Comparison of ENCODE assay signal across 8 cellular contexts in genomic region chr18:32019944-32020625, GRCh38. TPM values are rescaled to one million over a fixed set of nuclear protein-coding genes. Genes with fewer than 3 reads are reported as not detected.
DNase-seq lines count a peak whose midpoint lies in the region; ATAC-seq and TF ChIP-seq lines count a peak whose summit lies in the region.
"Not testable (repeated sequence)": the region's sequence is repeated elsewhere in the genome, so short reads cannot be mapped to it uniquely, and the experiment has no call there.

No MANE protein-coding gene starts in this region.

- H3K9ac ChIP-seq in GM23248, result not testable (repeated sequence)

- H3K27ac Mint-ChIP-seq in brain, result peak overlapping the region in 1 of 5 experiments; percentile 62
- not testable (repeated sequence) for H3K27ac Mint-ChIP-seq in nephron progenitor cell

- not testable (repeated sequence) for H3K9me3 ChIP-seq in GM23248 (ENCODE audit: low read depth); right atrium auricular region; upper lobe of right lung

- H3K9me2 ChIP-seq in GM23248 (ENCODE audit: insufficient read depth), result not testable (repeated sequence)

- 82 to 85% methylated on average over 12 to 14 of the region's 14 CpGs for WGBS in GM23248 (ENCODE audit: low coverage in 1 of 2, low lambda C conversion rate in 2 of 2, missing lambda C conversion rate in 2 of 2), 2 experiments

- not testable (repeated sequence) for H3K27ac ChIP-seq in GM23248, right atrium auricular region, upper lobe of right lung

- not testable (repeated sequence) for H4K20me1 ChIP-seq in GM23248 (ENCODE audit: insufficient read depth)

- not testable (repeated sequence) for H3K36me3 Mint-ChIP-seq in brain; nephron progenitor cell (ENCODE audit: low read depth)

- not testable (repeated sequence) for H2AFZ ChIP-seq in GM23248

- not testable (repeated sequence) for H3K4me3 ChIP-seq in GM23248
- H3K4me3 ChIP-seq in right atrium auricular region (peak overlapping the region; percentile 38 to 66), upper lobe of right lung (peak overlapping the region; percentile 68)

- H3K36me3 ChIP-seq in GM23248 (ENCODE audit: low read depth); right atrium auricular region; upper lobe of right lung: not testable (repeated sequence)

- not testable (repeated sequence) for H3K79me2 ChIP-seq in GM23248 (ENCODE audit: insufficient read depth)

- in situ Hi-C loops in GM23248 (cut with MboI), result not testable (repeated sequence)

- DNase-seq in GM23248; right atrium auricular region (ENCODE audit: low spot score); nephron progenitor cell; upper lobe of right lung: not testable (repeated sequence)
- peak; percentile 33 for DNase-seq in T follicular helper cell (ENCODE audit: low read depth)
- peak; percentile 16 for DNase-seq in activated T-cell treated with anti-CD3 and anti-CD28 coated beads for 4 hours
- DNase-seq in stimulated activated CD4-positive, alpha-beta T cell treated with anti-CD3 and anti-CD28 coated beads, Interleukin-4, amount 100 ng/mL, for 24 hours, result peak; percentile 49

- intact Hi-C loops in upper lobe of right lung (cut with DNase I), result not testable (repeated sequence)

- H3K27me3 ChIP-seq in GM23248 (replicated peaks; ENCODE audit: insufficient read depth); right atrium auricular region; upper lobe of right lung: not testable (repeated sequence)

- not testable (repeated sequence) for ATAC-seq in upper lobe of right lung

- TF ChIP-seq CTCF in brain (conservative IDR thresholded peaks at IDR 0.05); right atrium auricular region (IDR thresholded peaks at IDR 0.05); nephron progenitor cell (IDR thresholded peaks at IDR 0.05); upper lobe of right lung (IDR thresholded peaks at IDR 0.05): not testable (repeated sequence)

- H3K4me3 Mint-ChIP-seq in brain, result peak overlapping the region; percentile 91 to 97 (median 96)
- peak overlapping the region; percentile 94 for H3K4me3 Mint-ChIP-seq in nephron progenitor cell

- H3K4me2 ChIP-seq in GM23248 (ENCODE audit: unreplicated experiment), result peak overlapping the region; percentile 83

- H3K27me3 Mint-ChIP-seq in brain (peaks cover 50% of the 10 kb centered on the region), nephron progenitor cell (ENCODE audit: low read depth, poor library complexity) (peaks cover 31% of the 10 kb centered on the region)

- H3K9me3 Mint-ChIP-seq in brain, nephron progenitor cell: not testable (repeated sequence)

- not testable (repeated sequence) for H3F3A ChIP-seq in GM23248 (ENCODE audit: insufficient read depth)

- H3K4me1 Mint-ChIP-seq in brain, result not testable (repeated sequence)
- H3K4me1 Mint-ChIP-seq in nephron progenitor cell, result peaks cover 20% of the 10 kb centered on the region

- not testable (repeated sequence) for H3K4me1 ChIP-seq in GM23248 (ENCODE audit: insufficient read depth); upper lobe of right lung
- H3K4me1 ChIP-seq in right atrium auricular region, result peaks cover 0 to 21% of the 10 kb centered on the region in 2 donors

RNA-seq across cellular contexts. Expression of gene RNF125, which starts 1.5 kb away (rescaled TPM):
- total RNA-seq in GM23248 (2014; rRNA removed; shearing (Covaris generic)), result 0.32 and 1.4 TPM in 2 replicates
- 0.18 and 0.77 TPM in 2 replicates for polyA plus RNA-seq in GM23248 (2016; fragmentation: Nextera tagmentation; extraction: Ambion mirVana)
- polyA plus RNA-seq in brain (ENCODE audit: insufficient read depth, low read depth, low replicate concordance), result 1.2 TPM
- 1 to 10 TPM; 1.7 to 5.6 TPM for total RNA-seq in right atrium auricular region
- total RNA-seq in upper lobe of right lung, result 6.5 TPM
